In the genomic region with DNA sequence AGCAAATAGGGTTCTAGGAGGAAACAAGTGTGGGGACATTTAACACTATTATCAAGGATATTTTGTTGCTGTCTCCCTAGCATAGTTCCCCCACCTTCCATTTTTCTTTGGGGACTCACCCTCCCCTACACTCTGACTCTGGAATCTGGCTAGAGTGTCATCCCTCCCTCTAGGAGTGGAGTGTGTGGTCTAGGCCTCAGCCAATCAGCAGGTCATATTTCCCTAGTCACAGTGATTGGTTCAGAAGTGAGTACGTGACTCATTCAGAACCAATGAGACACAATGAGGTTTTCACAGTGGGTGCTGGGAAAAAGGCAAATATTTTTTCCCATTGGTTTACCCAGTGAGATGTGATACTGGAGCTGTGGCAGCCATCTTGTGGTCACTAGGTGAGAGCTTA, we compare ENCODE assay signal across 30 cellular contexts.
"Had no signal": no experiment of that assay in that cellular context is flagged by ENCODE, and none has a peak within 500 bp of the region (broad histone marks: within the 10 kb centered on the region; RNA-seq: fewer than 3 reads in every experiment).

No MANE protein-coding gene starts in this region.

- H3K27ac ChIP-seq: VCaP had no signal

- DNase-seq: activated B cell treated with CpG ODN at 0.5 μM for 24 hours; activated CD4-positive, alpha-beta memory T cell treated with anti-CD3 and anti-CD28 coated beads for 36 hours; activated CD4-positive, alpha-beta T cell treated with anti-CD3 and anti-CD28 coated beads for 4 hours; activated CD4-positive, alpha-beta T cell treated with anti-CD3 and anti-CD28 coated beads, Interleukin-2, amount 50 U/mL, for 1 hour; activated CD4-positive, CD25-positive, alpha-beta regulatory T cell treated with anti-CD3 and anti-CD28 coated beads, Interleukin-2, amount 50 U/mL, for 72 hours; activated CD8-positive, alpha-beta memory T cell treated with anti-CD3 and anti-CD28 coated beads, Interleukin-2, amount 10 ng/mL, durations not matched to agents 7 days and 5 days; activated CD8-positive, alpha-beta memory T cell treated with anti-CD3 and anti-CD28 coated beads, Interleukin-2, amount 50 U/mL, for 48 hours; activated effector memory CD4-positive, alpha-beta T cell treated with Interleukin-2 at 50 U/mL for 16 hours; activated naive CD4-positive, alpha-beta T cell treated with anti-CD3 and anti-CD28 coated beads, Interleukin-2, amount 10 ng/mL, durations not matched to agents 7 days and 5 days; activated naive CD8-positive, alpha-beta T cell treated with anti-CD3 and anti-CD28 coated beads, Interleukin-2, amount 50 U/mL, for 24 hours; activated T-cell treated with anti-CD3 and anti-CD28 coated beads, Interleukin-2, amount 50 U/mL, for 48 hours; anterior cingulate cortex; caudate nucleus; cerebellar nuclear complex; MM.1S; NCI-H1092; NCI-H1436 treated with DMSO at 0.1 percent for 48 hours; NCI-H1694 treated with DMSO at 0.1 percent for 48 hours; NCI-H2029; NCI-H2107; NCI-H2171; NCI-H510A; NCI-H526; NCI-H748 treated with DMSO at 0.1 percent for 48 hours; SHP77 treated with DMSO at 0.1 percent for 48 hours; SW 1271; T-helper 1 cell; T-helper 2 cell; T-helper 9 cell had no signal

- ATAC-seq: activated CD8-positive, alpha-beta memory T cell treated with anti-CD3 and anti-CD28 coated beads, Interleukin-2, amount 10 ng/mL, durations not matched to agents 7 days and 5 days; activated naive CD8-positive, alpha-beta T cell treated with anti-CD3 and anti-CD28 coated beads, Interleukin-2, amount 50 U/mL, for 24 hours had no signal
